ENCODE assay signal across 13 cellular contexts in the genomic region with DNA sequence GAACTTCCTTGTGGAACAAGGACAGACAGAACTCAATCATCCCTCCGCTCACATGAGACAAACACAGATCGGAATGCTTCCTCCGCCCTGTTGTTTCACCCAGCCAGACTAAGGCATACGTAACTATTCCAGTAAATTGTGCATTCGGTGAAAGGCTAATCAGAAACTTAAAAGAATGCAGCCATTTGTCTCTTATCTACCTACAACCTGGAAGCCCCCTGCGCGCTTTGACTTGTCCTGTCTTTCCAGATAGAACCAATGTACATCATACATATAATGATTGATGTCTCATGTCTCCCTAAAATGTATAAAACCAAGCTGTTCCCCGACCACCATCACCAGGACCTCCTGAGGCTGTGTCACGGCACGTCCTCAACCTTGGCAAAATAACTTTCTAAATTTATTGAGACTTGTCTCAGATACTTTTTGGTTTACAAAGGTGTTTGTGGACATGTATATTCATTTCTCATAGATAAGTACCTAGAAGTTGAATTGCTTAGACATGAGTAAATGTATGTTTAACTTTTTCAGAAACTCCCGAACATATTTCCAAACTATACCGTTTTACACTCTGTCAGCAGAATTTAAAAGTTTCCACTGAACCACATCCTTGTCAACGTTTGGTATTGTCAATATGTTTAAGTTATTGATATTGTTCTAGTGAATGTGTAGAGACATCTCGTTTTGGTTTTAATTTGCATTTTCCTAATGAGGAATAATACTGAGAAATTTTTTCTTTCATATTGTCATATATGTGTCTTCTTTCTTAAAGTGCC.
DNase-seq lines count a peak whose midpoint lies in the region; ATAC-seq, FAIRE-seq and TF ChIP-seq lines count a peak whose summit lies in the region.
"Had no signal": no experiment of that assay in that cellular context is flagged by ENCODE, and none has a peak within 500 bp of the region (broad histone marks: within the 10 kb centered on the region; RNA-seq: fewer than 3 reads in every experiment).

No MANE protein-coding gene starts in this region.

- ATAC-seq in IMR-90 (ENCODE audit: low read depth), result no peak
- ATAC-seq in HG03108 (IDR thresholded peaks at IDR 0.05; ENCODE audit: unreplicated experiment), result no peak
- ATAC-seq: activated CD4-positive, CD25-positive, alpha-beta regulatory T cell treated with anti-CD3 and anti-CD28 coated beads, Interleukin-2, amount 50 U/mL, for 24 hours had no signal

- H2AK9ac ChIP-seq in IMR-90 (replicated peaks; ENCODE audit: low read depth, low read length, poor library complexity), result peak overlapping the region; percentile 16

- H3K9ac ChIP-seq in IMR-90 (ENCODE audit: low read depth, low read length), result peak overlapping the region; percentile 64
- H3K9ac ChIP-seq in muscle layer of colon (ENCODE audit: low read length), result peak overlapping the region; percentile 4

- H4K20me1 ChIP-seq in IMR-90 (ENCODE audit: insufficient read depth, low read length), result no peaks in the 10 kb centered on the region

- in situ Hi-C loops in IMR-90 (cut with MboI; ENCODE audit: low sequenced_read_pairs), result no loop called here

- H2AK5ac ChIP-seq in IMR-90 (ENCODE audit: low read depth, low read length), result peak overlapping the region; percentile 83

- H3K36me3 ChIP-seq in IMR-90 (ENCODE audit: control insufficient read depth, insufficient read depth, low read length), result no peaks in the 10 kb centered on the region
- H3K36me3 ChIP-seq in bronchial epithelial cell (ENCODE audit: control insufficient read depth, insufficient read depth, low read length), result no peaks in the 10 kb centered on the region
- H3K36me3 ChIP-seq in muscle layer of colon (ENCODE audit: insufficient read depth, low read length), result no peaks in the 10 kb centered on the region
- no peaks in the 10 kb centered on the region for H3K36me3 ChIP-seq in thymus (ENCODE audit: control insufficient read depth, insufficient read depth)

- H3K27me3 ChIP-seq in IMR-90 (ENCODE audit: control insufficient read depth, insufficient read depth, low read length), result no peaks in the 10 kb centered on the region
- no peaks in the 10 kb centered on the region for H3K27me3 ChIP-seq in bronchial epithelial cell (ENCODE audit: control insufficient read depth, insufficient read depth, low read length)
- H3K27me3 ChIP-seq in muscle layer of colon (ENCODE audit: control insufficient read depth in 1 of 2, insufficient read depth in 2 of 2, low read length in 2 of 2), result no peaks in the 10 kb centered on the region
- H3K27me3 ChIP-seq in thymus (ENCODE audit: control insufficient read depth, insufficient read depth), result no peaks in the 10 kb centered on the region

- peak overlapping the region; percentile 58; the same call in 1 of the 2 replicates for H3K56ac ChIP-seq in IMR-90 (ENCODE audit: extremely low read depth, insufficient read depth, low read length)

- peak overlapping the region; percentile 94 for H4K91ac ChIP-seq in IMR-90 (ENCODE audit: insufficient read depth, low read depth, low read length)

- H2AFZ ChIP-seq in IMR-90 (replicated peaks; ENCODE audit: low read length, poor library complexity), result no peak overlapping the region

- H3K79me1 ChIP-seq in IMR-90 (ENCODE audit: low read depth in 1 of 2, low read length in 2 of 2), result no peaks in the 10 kb centered on the region

- WGBS in IMR-90 (ENCODE audit: extremely low coverage in 2 of 2, insufficient read length in 1 of 2), 2 experiments, result 90% methylated on average over 2 of the region's 14 CpGs; no CpG with 5 or more reads in 1 of the 2 experiments
- 94% methylated on average over 14 of the region's 14 CpGs for WGBS in thymus

- peak; percentile 90 for FAIRE-seq in bronchial epithelial cell (lab: Jason Lieb, UNC)
- FAIRE-seq: G401.6, GM18507 had no signal

- CTCF ChIA-PET in IMR-90 (lab: Yijun Ruan, JAX), result no interaction called here

- no TSS peak for BruUV-seq in IMR-90 (replicated peaks; lab: Mats Ljungman, UMichigan)

- H2BK20ac ChIP-seq in IMR-90 (ENCODE audit: low read depth, low read length), result peak overlapping the region; percentile 73

- dilution Hi-C loops in IMR-90 (cut with HindIII; ENCODE audit: low sequenced_read_pairs, unreplicated experiment), result no loop called here

- H3K4me3 ChIP-seq in IMR-90 (ENCODE audit: insufficient read depth, low read depth, low read length) (no peak overlapping the region), bronchial epithelial cell (ENCODE audit: low read depth, low read length) (no peak overlapping the region), muscle layer of colon (ENCODE audit: low read depth in 1 of 2, low read length in 2 of 2) (peak overlapping the region in 1 of 2 donors; percentile 18), thymus (ENCODE audit: low read length) (no peak overlapping the region)

- no peak for TF ChIP-seq RAD21 in IMR-90 (IDR thresholded peaks at IDR 0.05; ENCODE audit: low read length)

- TF ChIP-seq CTCF in IMR-90 (conservative IDR thresholded peaks at IDR 0.05; ENCODE audit: low read depth, low read length) (no peak), bronchial epithelial cell (IDR thresholded peaks at IDR 0.05; ENCODE audit: insufficient read depth, low read length, severe bottlenecking) (no peak)

- TF ChIP-seq POLR2A in IMR-90 (IDR thresholded peaks at IDR 0.05; ENCODE audit: low read depth, low read length), result no peak

- H3K4me2 ChIP-seq in IMR-90 (ENCODE audit: low read depth, low read length), result peak overlapping the region; percentile 80

- peak overlapping the region; percentile 11; the same call in 1 of the 2 replicates for H3K23ac ChIP-seq in IMR-90 (ENCODE audit: low read depth, low read length)

- peak overlapping the region; percentile 67 for H2BK120ac ChIP-seq in IMR-90 (ENCODE audit: low read depth, low read length)

- H3K27ac ChIP-seq in IMR-90 (ENCODE audit: insufficient read depth, low read length), result peak overlapping the region; percentile 90
- no peak overlapping the region for H3K27ac ChIP-seq in muscle layer of colon (ENCODE audit: low read depth, low read length)
- peak overlapping the region; percentile 46 for H3K27ac ChIP-seq in thymus (ENCODE audit: low read depth)

- H3K4me1 ChIP-seq in IMR-90 (ENCODE audit: control insufficient read depth, insufficient read depth, low read length) (peaks cover 21% of the 10 kb centered on the region), muscle layer of colon (ENCODE audit: insufficient read depth, low read length) (no peaks in the 10 kb centered on the region), thymus (ENCODE audit: control insufficient read depth, insufficient read depth, low read length) (no peaks in the 10 kb centered on the region)

- POLR2A ChIA-PET in IMR-90 (lab: Charles Lee; ENCODE audit: unreplicated experiment), result interaction anchor here (0.6 kb wide), 1 partner anchor 26 kb away, joined by 3 read pairs; no protein-coding TSS in a partner anchor

- peak overlapping the region; percentile 85 for H3K4ac ChIP-seq in IMR-90 (ENCODE audit: low read depth, low read length)

- H4K8ac ChIP-seq in IMR-90 (ENCODE audit: low read depth in 2 of 2, low read length in 2 of 2), result peak overlapping the region; percentile 43 to 64; a peak in 3 of 4 replicates

- peak overlapping the region; percentile 68 for H3K18ac ChIP-seq in IMR-90 (ENCODE audit: low read depth, low read length)

- no peaks in the 10 kb centered on the region for H3K9me3 ChIP-seq in IMR-90 (ENCODE audit: control insufficient read depth, insufficient read depth, low read length)
- H3K9me3 ChIP-seq in muscle layer of colon (ENCODE audit: low read length), result no peaks in the 10 kb centered on the region
- H3K9me3 ChIP-seq in thymus (ENCODE audit: control insufficient read depth), result no peaks in the 10 kb centered on the region

- peak overlapping the region; percentile 91 for H2BK5ac ChIP-seq in IMR-90 (ENCODE audit: low read depth, low read length, poor library complexity, severe bottlenecking)

- H4K5ac ChIP-seq in IMR-90 (ENCODE audit: low read depth, low read length), result peak overlapping the region; percentile 65

- DNase-seq in IMR-90 (no peak), bronchial epithelial cell (ENCODE audit: low read depth) (peak; percentile 49), dermis blood vessel endothelial cell (no peak), D341Med (ENCODE audit: low spot score) (no peak)
- DNase-seq: activated T-cell treated with anti-CD3 and anti-CD28 coated beads, Interleukin-2, amount 50 U/mL, for 48 hours; CD4-positive, alpha-beta T cell; stimulated activated CD4-positive, alpha-beta T cell treated with anti-CD3 and anti-CD28 coated beads, Interleukin-1b, Interleukin-23, amount 100 ng/mL, for 48 hours had no signal

- H3K9me1 ChIP-seq in IMR-90 (ENCODE audit: insufficient read depth, low read length), result peaks cover 26% of the 10 kb centered on the region; the same call in 1 of the 2 replicates

- intact Hi-C loops in IMR-90 (cut with micrococcal nuclease), result loop anchor here (10.0 kb wide), 1 partner anchor 376 kb away; no protein-coding TSS in a partner anchor

- 0 out of 2 replicates have a peak overlapping the region, but pooled peaks have one; percentile 66 for H3K14ac ChIP-seq in IMR-90 (replicated peaks; ENCODE audit: low read depth, low read length)

- H2BK15ac ChIP-seq in IMR-90 (ENCODE audit: low read depth, low read length), result peak overlapping the region; percentile 94; the same call in 2 of the 3 replicates

TF ChIP-seq in IMR-90, 13 proteins besides CTCF, POLR2A, EP300 and RAD21:
- TF ChIP-seq RCOR1 (IDR thresholded peaks at IDR 0.05; ENCODE audit: insufficient replicate concordance, low read length) (no peak), MAFK (IDR thresholded peaks at IDR 0.05; ENCODE audit: low read depth, low read length) (peak; percentile 92)
